17 cellular contexts compared by ENCODE assay signal in the genomic region with DNA sequence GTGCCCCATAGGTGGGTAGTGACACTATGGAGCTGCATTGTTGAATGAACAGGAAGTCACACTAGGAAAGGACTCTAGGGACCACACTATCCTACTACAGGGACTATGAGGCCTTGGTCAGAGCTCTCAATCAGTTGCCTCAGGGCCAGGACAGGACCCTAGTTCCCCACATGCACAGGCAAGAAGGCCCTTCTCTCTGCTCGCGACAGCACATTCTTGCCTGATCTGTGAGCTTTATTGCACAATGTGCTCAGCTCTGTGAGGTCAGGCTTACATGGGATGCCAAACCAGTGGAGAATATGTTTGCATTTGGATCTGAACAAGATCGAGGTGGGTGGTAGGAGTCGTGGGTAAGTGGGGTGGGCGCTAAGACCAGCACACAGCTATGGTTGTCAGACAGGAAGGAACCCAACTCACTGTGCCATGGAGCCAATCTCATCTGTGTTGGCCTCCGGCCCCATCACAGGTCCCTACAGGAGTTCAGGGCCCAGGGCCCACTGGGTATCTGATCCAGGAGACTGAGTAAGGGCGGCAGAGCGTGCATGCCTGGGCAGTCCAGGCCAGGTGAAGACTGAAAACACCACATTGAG. TPM values are rescaled to one million over a fixed set of nuclear protein-coding genes. Genes with fewer than 3 reads are reported as not detected.
DNase-seq lines count a peak whose midpoint lies in the region; ATAC-seq, FAIRE-seq and TF ChIP-seq lines count a peak whose summit lies in the region.
"Had no signal": no experiment of that assay in that cellular context is flagged by ENCODE, and none has a peak within 500 bp of the region (broad histone marks: within the 10 kb centered on the region; RNA-seq: fewer than 3 reads in every experiment).

No MANE protein-coding gene starts in this region.

- no TSS peak for BruUV-seq in HepG2 (replicated peaks; lab: Mats Ljungman, UMichigan)

- H3K4me1 ChIP-seq in endodermal cell (ENCODE audit: control insufficient read depth, insufficient read depth, low read length) (peaks cover 3% of the 10 kb centered on the region), HepG2 (ENCODE audit: insufficient read depth, low read length) (no peaks in the 10 kb centered on the region), urinary bladder (ENCODE audit: insufficient read depth) (no peaks in the 10 kb centered on the region)

- intact Hi-C loops in HepG2 (cut with micrococcal nuclease; ENCODE audit: unreplicated experiment) = no loop called here

- H3K79me2 ChIP-seq in HepG2 (ENCODE audit: insufficient read depth, low read length) = no peaks in the 10 kb centered on the region

- H3K27me3 Mint-ChIP-seq in endodermal cell (ENCODE audit: insufficient read depth) = peaks cover 4% of the 10 kb centered on the region
- H3K27me3 Mint-ChIP-seq: activated CD4-positive, alpha-beta T cell treated with anti-CD3 and anti-CD28 coated beads, Interleukin-2, amount 10 ng/mL, durations not matched to agents 24 days and 14 days had no signal

- H3K27ac Mint-ChIP-seq in endodermal cell = peak overlapping the region; percentile 37
- H3K27ac Mint-ChIP-seq: activated CD4-positive, alpha-beta T cell treated with anti-CD3 and anti-CD28 coated beads, Interleukin-2, amount 10 ng/mL, durations not matched to agents 24 days and 14 days; GM23338 had no signal

- H3K9ac ChIP-seq in endodermal cell (ENCODE audit: extremely low read depth, low read length, poor library complexity, severe bottlenecking) (no peak overlapping the region), HepG2 (ENCODE audit: insufficient read depth, low read depth, low read length) (no peak overlapping the region)

- H3K9me3 ChIP-seq in endodermal cell (ENCODE audit: control insufficient read depth, low read length) (no peaks in the 10 kb centered on the region), HepG2 (ENCODE audit: low read length) (no peaks in the 10 kb centered on the region)
- H3K9me3 ChIP-seq: ovary had no signal

- TF ChIP-seq RAD21 in HepG2 (CRISPR knock-in tag; IDR thresholded peaks at IDR 0.05) = no peak

- ATAC-seq in HepG2 (peak; percentile 61), HG03432 (IDR thresholded peaks at IDR 0.05; ENCODE audit: unreplicated experiment) (no peak)
- ATAC-seq: GM12878 had no signal

- H3K4me2 ChIP-seq in HepG2 (ENCODE audit: low read depth, low read length) = no peak overlapping the region
- H3K4me2 ChIP-seq: GM23338 had no signal

- CTCF ChIA-PET in HepG2 (lab: Yijun Ruan, JAX; ENCODE audit: low intra/inter-chr PET ratio, low total read pairs) = no interaction called here

- no peaks in the 10 kb centered on the region for H3K27me3 ChIP-seq in endodermal cell (ENCODE audit: control insufficient read depth, insufficient read depth, low read length, poor library complexity, severe bottlenecking)
- peaks cover 2 to 51% of the 10 kb centered on the region in 2 experiments; a peak in 3 of 5 replicates for H3K27me3 ChIP-seq in HepG2 (ENCODE audit: control insufficient read depth in 1 of 2, insufficient read depth in 2 of 2, low read length in 2 of 2)
- H3K27me3 ChIP-seq: ovary had no signal

- TF ChIP-seq CTCF in endodermal cell (conservative IDR thresholded peaks at IDR 0.05) (no peak), HepG2 (CRISPR knock-in tag; IDR thresholded peaks at IDR 0.05) (no peak)

- H3K36me3 ChIP-seq in endodermal cell (ENCODE audit: control insufficient read depth, insufficient read depth, low read length) (no peaks in the 10 kb centered on the region), HepG2 (replicated peaks in 1 of 2; ENCODE audit: control insufficient read depth in 1 of 2, insufficient read depth in 2 of 2, low read length in 2 of 2) (no peaks in the 10 kb centered on the region), urinary bladder (ENCODE audit: insufficient read depth) (no peaks in the 10 kb centered on the region)
- H3K36me3 ChIP-seq: ovary had no signal

- H3K27ac ChIP-seq in endodermal cell (ENCODE audit: low read depth, low read length) (no peak overlapping the region), HepG2 (ENCODE audit: extremely low read length, insufficient read depth, low read length) (no peak overlapping the region), urinary bladder (ENCODE audit: low read depth) (peak overlapping the region; percentile 80)

- H2AFZ ChIP-seq in HepG2 (ENCODE audit: low read length) = no peak overlapping the region

- no peak for FAIRE-seq in HepG2 (lab: Jason Lieb, UNC)
- FAIRE-seq: colon, GM12878 had no signal

- no peaks in the 10 kb centered on the region for H4K20me1 ChIP-seq in HepG2 (ENCODE audit: insufficient read depth, low read length)

- no peaks in the 10 kb centered on the region for H3K36me3 Mint-ChIP-seq in endodermal cell (ENCODE audit: low read depth)

- peaks cover 22% of the 10 kb centered on the region for H3K4me1 Mint-ChIP-seq in endodermal cell

- 88 to 97% methylated on average over 6 to 8 of the region's 8 CpGs for WGBS in endodermal cell (ENCODE audit: insufficient coverage in 1 of 2, insufficient read length in 1 of 2), 2 experiments
- 26% methylated on average over 7 of the region's 8 CpGs for WGBS in HepG2 (ENCODE audit: low lambda C conversion rate)
- 68% methylated on average over 8 of the region's 8 CpGs for WGBS in urinary bladder

- DNase-seq in SIG-M5 treated with dmso at 0.1 percent for 504 hours (lab: John Stamatoyannopoulos, UW; ENCODE audit: unreplicated experiment) (peak; percentile 36), SIG-M5 (lab: John Stamatoyannopoulos, UW) (no peak), endodermal cell (no peak), HepG2 (ENCODE audit: low spot score) (peak; percentile 24), NCI-H526 treated with DMSO at 0.1 percent for 48 hours (lab: John Stamatoyannopoulos, UW) (no peak), NCI-H446 treated with DMSO at 0.1 percent for 48 hours (lab: John Stamatoyannopoulos, UW) (no peak)
- DNase-seq: 8988T; activated CD4-positive, alpha-beta T cell treated with anti-CD3 and anti-CD28 coated beads, Interleukin-2, amount 10 ng/mL, durations not matched to agents 24 days and 14 days; activated gamma-delta T cell; NCI-H1417 had no signal

- no peaks in the 10 kb centered on the region for H3K9me3 Mint-ChIP-seq in endodermal cell
- H3K9me3 Mint-ChIP-seq: activated CD4-positive, alpha-beta T cell treated with anti-CD3 and anti-CD28 coated beads, Interleukin-2, amount 10 ng/mL, durations not matched to agents 24 days and 14 days; GM23338 had no signal

- POLR2A ChIA-PET in HepG2 (lab: Yijun Ruan, JAX) = no interaction called here

- TF ChIP-seq POLR2A in HepG2 (IDR thresholded peaks at IDR 0.05; ENCODE audit: insufficient read depth in 1 of 2, low read depth in 2 of 2, low read length in 2 of 2) = no peak

- H3K4me3 Mint-ChIP-seq in endodermal cell = no peak overlapping the region
- H3K4me3 Mint-ChIP-seq: activated CD4-positive, alpha-beta T cell treated with anti-CD3 and anti-CD28 coated beads, Interleukin-2, amount 10 ng/mL, durations not matched to agents 24 days and 14 days; GM23338 had no signal

- H3K4me3 ChIP-seq in endodermal cell (ENCODE audit: low read length) (no peak overlapping the region), HepG2 (replicated peaks in 1 of 3; ENCODE audit: insufficient read depth in 1 of 3, low read depth in 2 of 3, low read length in 3 of 3) (no peak overlapping the region), urinary bladder (ENCODE audit: low read depth, low read length) (no peak overlapping the region)
- H3K4me3 ChIP-seq: GM12878, GM23338, lung, ovary had no signal

- in situ Hi-C loops in HepG2 (cut with HindIII; ENCODE audit: extremely low pct_ligation_motif_present, low pct_unique_long_range_greater_than_20kb) = no loop called here

- TF ChIP-seq EP300 in HepG2 (IDR thresholded peaks at IDR 0.05; ENCODE audit: low read depth in 2 of 2, low read length in 2 of 2) (no peak), HepG2 (CRISPR knock-in tag; IDR thresholded peaks at IDR 0.05; ENCODE audit: borderline replicate concordance) (no peak)

RNA-seq across cellular contexts. Expression of a gene that starts 8.0 kb away (rescaled TPM):
- total RNA-seq in endodermal cell = under 1 TPM in 1 of 2 donors, not detected in 1; 0.09 TPM
- 0.04 TPM for polyA plus RNA-seq in endodermal cell (2013, experiment 1 of 2)
- polyA plus RNA-seq in endodermal cell (2013, experiment 2 of 2) = 0.08 TPM
- total RNA-seq in HepG2 (2016; rRNA removed; fragmentation: Illumina TruSeq; extraction: Trizol) = not detected in 2 replicates
- not detected in 2 replicates for total RNA-seq in HepG2 (2016; cell fraction: cytosol; rRNA removed; fragmentation: Illumina TruSeq; extraction: Trizol; ENCODE audit: low read depth)
- total RNA-seq in HepG2 (2016; cell fraction: insoluble cytoplasmic fraction; rRNA removed; fragmentation: Illumina TruSeq; extraction: Trizol) = not detected in 2 replicates
- total RNA-seq in HepG2 (2016; cell fraction: membrane; rRNA removed; fragmentation: Illumina TruSeq; extraction: Trizol) = not detected in 2 replicates
- not detected in 2 replicates for total RNA-seq in HepG2 (2016; cell fraction: nucleus; rRNA removed; fragmentation: Illumina TruSeq; extraction: Trizol)
- not detected in 2 replicates for polyA plus RNA-seq in HepG2 (2011; rRNA removed)
- not detected in 2 replicates for polyA plus RNA-seq in HepG2 (2011; cell fraction: cytosol; rRNA removed)
- polyA plus RNA-seq in HepG2 (2011; cell fraction: nucleus; rRNA removed) = not detected in 2 replicates
- polyA plus RNA-seq in HepG2 (2012) = not detected in 2 replicates
- not detected in 2 replicates for polyA plus RNA-seq in HepG2 (2016; cell fraction: cytosol; fragmentation: Illumina TruSeq; extraction: Trizol; ENCODE audit: low read depth)
- polyA plus RNA-seq in HepG2 (2016; cell fraction: insoluble cytoplasmic fraction; fragmentation: Illumina TruSeq; extraction: Trizol; ENCODE audit: low read depth) = not detected in 2 replicates
- polyA plus RNA-seq in HepG2 (2016; cell fraction: membrane; fragmentation: Illumina TruSeq; extraction: Trizol; ENCODE audit: low read depth) = not detected in 2 replicates
- not detected in 2 replicates for polyA plus RNA-seq in HepG2 (2016; cell fraction: nucleus; fragmentation: Illumina TruSeq; extraction: Trizol; ENCODE audit: insufficient read depth, low read depth)
- 0.02 TPM in 1 of 2 replicates, not detected in the other for polyA minus RNA-seq in HepG2 (2011; rRNA and poly(A)+ RNA removed; ENCODE audit: low replicate concordance)
- polyA minus RNA-seq in HepG2 (2011; cell fraction: cytosol; rRNA and poly(A)+ RNA removed) = not detected in 2 replicates
- not detected in 2 replicates for polyA minus RNA-seq in HepG2 (2011; cell fraction: nucleus; rRNA and poly(A)+ RNA removed)
- total RNA-seq in urinary bladder = 0.16 TPM
- 0.25 TPM for polyA plus RNA-seq in urinary bladder
- total RNA-seq: activated CD4-positive, alpha-beta T cell treated with anti-CD3 and anti-CD28 coated beads, Interleukin-2, amount 10 ng/mL, durations not matched to agents 24 days and 14 days; GM23338 had no signal
- polyA plus RNA-seq: GM23338 had no signal

RNA-seq across cellular contexts. Expression of a gene that starts 48.8 kb away (rescaled TPM):
- total RNA-seq in endodermal cell (10 to 100 TPM in 1 of 2 donors, 1 to 10 TPM in 1; 8.0 to 10.9 TPM), HepG2 (2016; rRNA removed; fragmentation: Illumina TruSeq; extraction: Trizol) (0.46 TPM in 2 replicates), urinary bladder (58.1 TPM)
- 3.6 TPM for polyA plus RNA-seq in endodermal cell (2013, experiment 1 of 2)
- 3.8 TPM for polyA plus RNA-seq in endodermal cell (2013, experiment 2 of 2)
- 0.10 and 0.35 TPM in 2 replicates for total RNA-seq in HepG2 (2016; cell fraction: cytosol; rRNA removed; fragmentation: Illumina TruSeq; extraction: Trizol; ENCODE audit: low read depth)
- total RNA-seq in HepG2 (2016; cell fraction: insoluble cytoplasmic fraction; rRNA removed; fragmentation: Illumina TruSeq; extraction: Trizol) = 0.33 and 0.67 TPM in 2 replicates
- 0.24 and 0.28 TPM in 2 replicates for total RNA-seq in HepG2 (2016; cell fraction: membrane; rRNA removed; fragmentation: Illumina TruSeq; extraction: Trizol)
- total RNA-seq in HepG2 (2016; cell fraction: nucleus; rRNA removed; fragmentation: Illumina TruSeq; extraction: Trizol) = 0.88 and 1.6 TPM in 2 replicates
- polyA plus RNA-seq in HepG2 (2011; rRNA removed) (0.49 and 0.59 TPM in 2 replicates), urinary bladder (39.8 TPM)
- polyA plus RNA-seq in HepG2 (2011; cell fraction: cytosol; rRNA removed) = 0.15 and 0.36 TPM in 2 replicates
- 1.4 and 1.7 TPM in 2 replicates for polyA plus RNA-seq in HepG2 (2011; cell fraction: nucleus; rRNA removed)
- polyA plus RNA-seq in HepG2 (2012) = 0.09 and 0.51 TPM in 2 replicates
- polyA plus RNA-seq in HepG2 (2016; cell fraction: cytosol; fragmentation: Illumina TruSeq; extraction: Trizol; ENCODE audit: low read depth) = 0.10 TPM in 1 of 2 replicates, not detected in the other
- 0.11 and 0.16 TPM in 2 replicates for polyA plus RNA-seq in HepG2 (2016; cell fraction: insoluble cytoplasmic fraction; fragmentation: Illumina TruSeq; extraction: Trizol; ENCODE audit: low read depth)
- polyA plus RNA-seq in HepG2 (2016; cell fraction: membrane; fragmentation: Illumina TruSeq; extraction: Trizol; ENCODE audit: low read depth) = 0.27 and 0.33 TPM in 2 replicates
- polyA plus RNA-seq in HepG2 (2016; cell fraction: nucleus; fragmentation: Illumina TruSeq; extraction: Trizol; ENCODE audit: insufficient read depth, low read depth) = 0.62 and 1.5 TPM in 2 replicates
- 0.34 and 15.9 TPM in 2 replicates for polyA minus RNA-seq in HepG2 (2011; rRNA and poly(A)+ RNA removed; ENCODE audit: low replicate concordance)
- 0.59 TPM in 1 of 2 replicates, not detected in the other for polyA minus RNA-seq in HepG2 (2011; cell fraction: cytosol; rRNA and poly(A)+ RNA removed)
- 3.1 and 4.0 TPM in 2 replicates for polyA minus RNA-seq in HepG2 (2011; cell fraction: nucleus; rRNA and poly(A)+ RNA removed)

Comparison
In these comparisons a context has a peak if more than half of its experiments do, and no peak if none do; other contexts are left out.
1. DNase-seq: peak in SIG-M5 treated with dmso at 0.1 percent for 504 hours (single experiment) and HepG2 (single experiment); none in SIG-M5 (single experiment), endodermal cell (single experiment), NCI-H526 treated with DMSO at 0.1 percent for 48 hours (single experiment) and NCI-H446 treated with DMSO at 0.1 percent for 48 hours (single experiment).